Comparison of ENCODE assay signal across 8 cellular contexts in genomic region chr1:235415008-235415904, GRCh38. TPM values are rescaled to one million over a fixed set of nuclear protein-coding genes. Genes with fewer than 3 reads are reported as not detected.
DNase-seq lines count a peak whose midpoint lies in the region; ATAC-seq, FAIRE-seq and TF ChIP-seq lines count a peak whose summit lies in the region.

No MANE protein-coding gene starts in this region.

- H3K9me3 ChIP-seq in DND-41 (ENCODE audit: insufficient read depth, low read length, severe bottlenecking) (no peaks in the 10 kb centered on the region), body of pancreas (no peaks in the 10 kb centered on the region)

- H3K9ac ChIP-seq in DND-41 (ENCODE audit: low read depth, low read length): no peak overlapping the region

- DNase-seq in DND-41 (peak; percentile 60), H54 (ENCODE audit: insufficient read length, low spot score) (peak; percentile 53), NCI-H2029 treated with DMSO at 0.1 percent for 48 hours (lab: John Stamatoyannopoulos, UW) (peak; percentile 38), body of pancreas (peak; percentile 71 to 80 (median 76)), iPS-NIHi11 (ENCODE audit: low spot score) (peak; percentile 73)
- peak; percentile 25 to 43 (median 38) for DNase-seq in stimulated activated CD4-positive, alpha-beta T cell treated with anti-CD3 and anti-CD28 coated beads, Interleukin-12 subunit alpha, Interleukin-12 subunit beta, amount 100 ng/mL, for 48 hours (ENCODE audit: low read depth in 2 of 3, low spot score in 1 of 3)

- H3K27ac ChIP-seq in DND-41 (ENCODE audit: low read length) (no peak overlapping the region), body of pancreas (no peak overlapping the region)

- H3K4me2 ChIP-seq in DND-41 (ENCODE audit: insufficient read depth, low read length): no peak overlapping the region

- H2AFZ ChIP-seq in DND-41 (ENCODE audit: low read depth, low read length): no peak overlapping the region

- H3K4me1 ChIP-seq in DND-41 (ENCODE audit: insufficient read depth, low read length): no peaks in the 10 kb centered on the region
- no peaks in the 10 kb centered on the region for H3K4me1 ChIP-seq in body of pancreas

- H3K79me2 ChIP-seq in DND-41 (ENCODE audit: insufficient read depth, low read length): peaks cover 16% of the 10 kb centered on the region

- no peaks in the 10 kb centered on the region for H4K20me1 ChIP-seq in DND-41 (ENCODE audit: insufficient read depth, low read length)

- WGBS in body of pancreas, 2 donors: 74 to 81% methylated on average over 7 of the region's 7 CpGs

- FAIRE-seq in H54 (lab: Jason Lieb, UNC) (no peak), TTC549 (lab: Jason Lieb, UNC) (peak; percentile 96)

- H3K27me3 ChIP-seq in DND-41 (ENCODE audit: insufficient read depth, low read length, poor library complexity) (no peaks in the 10 kb centered on the region), body of pancreas (no peaks in the 10 kb centered on the region)

- H3K36me3 ChIP-seq in DND-41 (ENCODE audit: insufficient read depth, low read length) (peaks cover 22% of the 10 kb centered on the region), body of pancreas (replicated peaks in 1 of 2; ENCODE audit: insufficient read depth in 1 of 2, low read depth in 2 of 2) (no peaks in the 10 kb centered on the region)

- peak; percentile 73 for TF ChIP-seq CTCF in DND-41 (IDR thresholded peaks at IDR 0.05; ENCODE audit: borderline replicate concordance, extremely low read depth, low read length, poor library complexity, severe bottlenecking)
- TF ChIP-seq CTCF in body of pancreas (IDR thresholded peaks at IDR 0.05): peak; percentile 62 to 81 (median 72)

- no peak for TF ChIP-seq POLR2A in H54 (IDR thresholded peaks at IDR 0.05; ENCODE audit: low read depth, low read length)
- no peak for TF ChIP-seq POLR2A in body of pancreas (IDR thresholded peaks at IDR 0.05)

- H3K4me3 ChIP-seq in DND-41 (ENCODE audit: low read depth in 1 of 2, low read length in 2 of 2): no peak overlapping the region
- no peak overlapping the region for H3K4me3 ChIP-seq in body of pancreas

- intact Hi-C loops in body of pancreas (cut with DNase I): loop anchor here (10.0 kb wide), 2 partner anchors 160 to 310 kb away; no protein-coding TSS in a partner anchor

- ATAC-seq in DND-41 (ENCODE audit: insufficient read depth, low read depth) (peak; percentile 84), body of pancreas (peak; percentile 76), HG02970 (IDR thresholded peaks at IDR 0.05; ENCODE audit: low FRiP score, unreplicated experiment) (no peak)

RNA-seq across cellular contexts. Expression of gene TBCE, which starts 48.0 kb away (rescaled TPM):
- 10 to 100 TPM; 15.0 to 22.1 TPM for total RNA-seq in body of pancreas
